ENCODE assay signal across 10 cellular contexts in genomic region chr11:36073411-36074203, GRCh38.
A peak's percentile ranks its signal among the peaks of the same experiment; 100 is the strongest.
DNase-seq lines count a peak whose midpoint lies in the region; ATAC-seq and TF ChIP-seq lines count a peak whose summit lies in the region.
"Had no signal": no experiment of that assay in that cellular context is flagged by ENCODE, and none has a peak within 500 bp of the region (broad histone marks: within the 10 kb centered on the region; RNA-seq: fewer than 3 reads in every experiment).

No MANE protein-coding gene starts in this region.

- intact Hi-C loops in left cardiac atrium (cut with DNase I), result no loop called here

- in situ Hi-C loops in ACHN (cut with HindIII; ENCODE audit: low pct_ligation_motif_present, low pct_unique_long_range_greater_than_20kb, low sequenced_read_pairs), result no loop called here

- peak; percentile 38 to 72 for ATAC-seq in left cardiac atrium

- no peak overlapping the region for H3K4me3 ChIP-seq in HFF-Myc (replicated peaks; ENCODE audit: low read depth, low read length)

- DNase-seq in HFF-Myc (ENCODE audit: extremely low read depth, low read depth) (peak; percentile 41), amniotic epithelial cell (ENCODE audit: low read depth) (peak; percentile 86), left cardiac atrium (peak; percentile 49), retina (peak; percentile 64), MV-4-11 (lab: John Stamatoyannopoulos, UW) (no peak), ACHN (no peak)
- no peak for DNase-seq in effector CD8-positive, alpha-beta T cell (lab: John Stamatoyannopoulos, UW)
- no peak for DNase-seq in activated CD8-positive, alpha-beta memory T cell treated with anti-CD3 and anti-CD28 coated beads, Interleukin-2, amount 50 U/mL, for 4 hours
- DNase-seq: NCI-H1092 treated with DMSO at 0.1 percent for 48 hours; stimulated activated naive CD4-positive, alpha-beta T cell treated with Interleukin-2 at 50 U/mL for 16 hours had no signal

- no peak for TF ChIP-seq CTCF in HFF-Myc (IDR thresholded peaks at IDR 0.05; ENCODE audit: low read depth, low read length, missing control alignments)

Comparison
In these comparisons a context has a peak if more than half of its experiments do, and no peak if none do; other contexts are left out.
1. DNase-seq: peak in HFF-Myc (single experiment), amniotic epithelial cell (single experiment), left cardiac atrium (single experiment) and retina (single experiment); none in effector CD8-positive, alpha-beta T cell (single experiment), MV-4-11 (single experiment), ACHN (single experiment) and activated CD8-positive, alpha-beta memory T cell treated with anti-CD3 and anti-CD28 coated beads, Interleukin-2, amount 50 U/mL, for 4 hours (single experiment).